ENCODE assay signal across 13 cellular contexts in the genomic region with DNA sequence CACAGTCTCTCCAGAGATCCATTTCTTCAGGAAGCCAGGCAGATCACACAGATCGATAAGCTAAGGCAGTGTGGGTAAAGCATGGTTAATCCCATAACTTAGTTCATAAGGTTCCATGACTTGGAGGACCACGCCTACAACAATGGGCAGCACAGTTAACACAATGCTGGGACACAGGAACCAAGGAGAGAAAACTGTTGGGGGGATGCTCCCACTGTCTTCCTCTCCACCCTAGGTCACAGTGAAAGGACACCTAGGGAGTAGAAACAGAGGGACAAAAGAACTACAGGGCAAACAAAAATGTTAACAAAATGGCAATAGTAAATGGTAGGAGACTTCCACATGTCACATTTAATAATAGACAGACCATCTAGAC. TPM values are rescaled to one million over a fixed set of nuclear protein-coding genes. Genes with fewer than 3 reads are reported as not detected.
DNase-seq lines count a peak whose midpoint lies in the region; ATAC-seq and TF ChIP-seq lines count a peak whose summit lies in the region.
"Had no signal": no experiment of that assay in that cellular context is flagged by ENCODE, and none has a peak within 500 bp of the region (broad histone marks: within the 10 kb centered on the region; RNA-seq: fewer than 3 reads in every experiment).

No MANE protein-coding gene starts in this region.

- no peak overlapping the region for H2AFZ ChIP-seq in GM23248

- no peak overlapping the region for H3K4me3 Mint-ChIP-seq in activated CD8-positive, alpha-beta T cell treated with anti-CD3 and anti-CD28 coated beads for 36 hours
- no peak overlapping the region for H3K4me3 Mint-ChIP-seq in activated CD8-positive, alpha-beta T cell treated with anti-CD3 and anti-CD28 coated beads, Interleukin-2, amount 10 ng/mL, durations not matched to agents 7 days and 5 days
- H3K4me3 Mint-ChIP-seq: IgD-negative memory B cell had no signal

- peaks cover 12% of the 10 kb centered on the region for H3K9me3 Mint-ChIP-seq in activated CD8-positive, alpha-beta T cell treated with anti-CD3 and anti-CD28 coated beads for 36 hours
- peaks cover 26% of the 10 kb centered on the region for H3K9me3 Mint-ChIP-seq in activated CD8-positive, alpha-beta T cell treated with anti-CD3 and anti-CD28 coated beads, Interleukin-2, amount 10 ng/mL, durations not matched to agents 7 days and 5 days (ENCODE audit: insufficient read depth)

- ATAC-seq in activated CD8-positive, alpha-beta T cell treated with anti-CD3 and anti-CD28 coated beads for 36 hours: no peak
- ATAC-seq in activated CD8-positive, alpha-beta T cell treated with anti-CD3 and anti-CD28 coated beads, Interleukin-2, amount 10 ng/mL, durations not matched to agents 7 days and 5 days: no peak
- ATAC-seq in Panc1: 0 out of 2 replicates have a peak, but pooled peaks have one; percentile 9

- H3K4me2 ChIP-seq in GM23248 (ENCODE audit: unreplicated experiment): no peak overlapping the region
- H3K4me2 ChIP-seq: BLaER1 had no signal

- H3K9ac ChIP-seq in GM23248: no peak overlapping the region
- H3K9ac ChIP-seq: BLaER1 had no signal

- H3K27ac ChIP-seq in HEK293 (ENCODE audit: extremely low read depth, low read depth, low read length) (no peak overlapping the region), Panc1 (ENCODE audit: low read length) (no peak overlapping the region), GM23248 (no peak overlapping the region)
- H3K27ac ChIP-seq: BLaER1 had no signal

- POLR2A ChIA-PET in activated CD8-positive, alpha-beta T cell treated with anti-CD3 and anti-CD28 coated beads for 36 hours (lab: Charles Lee): no interaction called here
- POLR2A ChIA-PET in activated CD8-positive, alpha-beta T cell treated with anti-CD3 and anti-CD28 coated beads, Interleukin-2, amount 10 ng/mL, durations not matched to agents 7 days and 5 days (lab: Charles Lee): no interaction called here
- POLR2A ChIA-PET in HEK293 (lab: Yijun Ruan, JAX) (interaction anchor here (1.3 kb wide), 1 partner anchor 36 kb away, joined by 4 read pairs; the partner anchor contains the start of gene ZNF302), Panc1 (lab: Charles Lee) (interaction anchor here (0.9 kb wide), 1 partner anchor 516 kb away, joined by 3 read pairs; no protein-coding TSS in a partner anchor)

- no peak overlapping the region for H3K4me3 ChIP-seq in HEK293 (ENCODE audit: low read depth, low read length)
- no peak overlapping the region for H3K4me3 ChIP-seq in Panc1 (ENCODE audit: low read depth in 2 of 2, low read length in 2 of 2)
- H3K4me3 ChIP-seq in GM23248: no peak overlapping the region
- H3K4me3 ChIP-seq: BLaER1 had no signal

- CTCF ChIA-PET in activated CD8-positive, alpha-beta T cell treated with anti-CD3 and anti-CD28 coated beads for 36 hours (lab: Charles Lee): interaction anchor here (1.0 to 5.8 kb wide), 17 partner anchors 8 to 210 kb away, joined by 3 to 78 read pairs (median 4); partner anchors contain the start of gene ZNF181
- CTCF ChIA-PET in activated CD8-positive, alpha-beta T cell treated with anti-CD3 and anti-CD28 coated beads, Interleukin-2, amount 10 ng/mL, durations not matched to agents 7 days and 5 days (lab: Charles Lee): interaction anchor here (1.0 to 6.8 kb wide), 3 partner anchors 17 to 73 kb away, joined by 3 to 60 read pairs (median 4); no protein-coding TSS in a partner anchor
- CTCF ChIA-PET in HEK293 (lab: Yijun Ruan, JAX): interaction anchor here (0.5 to 6.9 kb wide), 39 partner anchors 8 to 1297 kb away, joined by 3 to 163 read pairs (median 6); partner anchors contain the start of genes ZNF181, ZNF30 and ZNF302
- CTCF ChIA-PET in Panc1 (lab: Charles Lee): interaction anchor here (1.5 to 2.3 kb wide), 2 partner anchors 73 to 213 kb away, joined by 3 to 10 read pairs; no protein-coding TSS in a partner anchor

- intact Hi-C loops in activated CD8-positive, alpha-beta T cell treated with anti-CD3 and anti-CD28 coated beads for 36 hours (cut with micrococcal nuclease): no loop called here
- intact Hi-C loops in Panc1 (cut with micrococcal nuclease; ENCODE audit: unreplicated experiment): loop anchor here (2.0 kb wide), 2 partner anchors 156 to 212 kb away; no protein-coding TSS in a partner anchor

- peaks cover 19% of the 10 kb centered on the region for H3K27me3 Mint-ChIP-seq in activated CD8-positive, alpha-beta T cell treated with anti-CD3 and anti-CD28 coated beads for 36 hours
- peaks cover 11% of the 10 kb centered on the region for H3K27me3 Mint-ChIP-seq in activated CD8-positive, alpha-beta T cell treated with anti-CD3 and anti-CD28 coated beads, Interleukin-2, amount 10 ng/mL, durations not matched to agents 7 days and 5 days (ENCODE audit: low read depth)

- H3K36me3 ChIP-seq in HEK293 (ENCODE audit: control insufficient read depth in 2 of 2, insufficient read depth in 1 of 2, low read length in 2 of 2) (0 out of 3 replicates have a peak, but pooled peaks cover 0 to 5% of the 10 kb centered on the region in 2 experiments), Panc1 (ENCODE audit: control insufficient read depth, insufficient read depth, low read length) (no peaks in the 10 kb centered on the region), GM23248 (ENCODE audit: low read depth) (no peaks in the 10 kb centered on the region)
- H3K36me3 ChIP-seq: BLaER1 had no signal

- no peaks in the 10 kb centered on the region for H3K9me2 ChIP-seq in GM23248 (ENCODE audit: insufficient read depth)

- no peak for TF ChIP-seq CTCF in activated CD8-positive, alpha-beta T cell treated with anti-CD3 and anti-CD28 coated beads for 36 hours (IDR thresholded peaks at IDR 0.05)
- TF ChIP-seq CTCF in HEK293 (tag by site-specific recombination; IDR thresholded peaks at IDR 0.05) (no peak), Panc1 (IDR thresholded peaks at IDR 0.05) (no peak)

- H3K79me2 ChIP-seq in GM23248 (ENCODE audit: insufficient read depth): no peaks in the 10 kb centered on the region

- H3K9me3 ChIP-seq in HEK293 (ENCODE audit: control insufficient read depth, insufficient read depth, low read depth, low read length): peaks cover 33% of the 10 kb centered on the region
- no peaks in the 10 kb centered on the region for H3K9me3 ChIP-seq in Panc1 (ENCODE audit: control insufficient read depth, insufficient read depth, low read depth, low read length)
- H3K9me3 ChIP-seq in GM23248 (ENCODE audit: low read depth): no peaks in the 10 kb centered on the region

- no TSS peak for BruUV-seq in Panc1 (replicated peaks; lab: Mats Ljungman, UMichigan)

- peak; percentile 18 for DNase-seq in activated CD8-positive, alpha-beta T cell treated with anti-CD3 and anti-CD28 coated beads for 36 hours
- DNase-seq in activated CD8-positive, alpha-beta T cell treated with anti-CD3 and anti-CD28 coated beads, Interleukin-2, amount 10 ng/mL, durations not matched to agents 7 days and 5 days: no peak
- DNase-seq in Panc1 (ENCODE audit: low read depth, low spot score) (no peak), left kidney (ENCODE audit: low read depth, low spot score) (peak; percentile 7), COR-L47 (lab: John Stamatoyannopoulos, UW) (no peak), Kasumi-1 (lab: John Stamatoyannopoulos, UW) (no peak), GM23248 (no peak)
- DNase-seq: 8988T had no signal

- no peaks in the 10 kb centered on the region for H3K4me1 ChIP-seq in HEK293 (ENCODE audit: control insufficient read depth, insufficient read depth, low read length)
- H3K4me1 ChIP-seq in Panc1 (ENCODE audit: control insufficient read depth, insufficient read depth, low read length): no peaks in the 10 kb centered on the region
- H3K4me1 ChIP-seq in GM23248 (ENCODE audit: insufficient read depth): no peaks in the 10 kb centered on the region
- H3K4me1 ChIP-seq: BLaER1 had no signal

- H3F3A ChIP-seq in GM23248 (ENCODE audit: insufficient read depth): no peaks in the 10 kb centered on the region

- H3K27ac Mint-ChIP-seq in activated CD8-positive, alpha-beta T cell treated with anti-CD3 and anti-CD28 coated beads for 36 hours: no peak overlapping the region
- H3K27ac Mint-ChIP-seq in activated CD8-positive, alpha-beta T cell treated with anti-CD3 and anti-CD28 coated beads, Interleukin-2, amount 10 ng/mL, durations not matched to agents 7 days and 5 days: no peak overlapping the region

- H3K4me1 Mint-ChIP-seq in activated CD8-positive, alpha-beta T cell treated with anti-CD3 and anti-CD28 coated beads for 36 hours (ENCODE audit: low read depth): peaks cover 2% of the 10 kb centered on the region
- H3K4me1 Mint-ChIP-seq in activated CD8-positive, alpha-beta T cell treated with anti-CD3 and anti-CD28 coated beads, Interleukin-2, amount 10 ng/mL, durations not matched to agents 7 days and 5 days (ENCODE audit: low read depth): no peaks in the 10 kb centered on the region

- H3K27me3 ChIP-seq in Panc1 (ENCODE audit: control insufficient read depth, insufficient read depth, low read length): peaks cover 22% of the 10 kb centered on the region
- no peaks in the 10 kb centered on the region for H3K27me3 ChIP-seq in GM23248 (replicated peaks; ENCODE audit: insufficient read depth)
- H3K27me3 ChIP-seq: BLaER1 had no signal

- in situ Hi-C loops in Panc1 (cut with HindIII; ENCODE audit: low pct_unique_long_range_greater_than_20kb, low sequenced_read_pairs) (no loop called here), GM23248 (cut with MboI) (no loop called here)

- peaks cover 11% of the 10 kb centered on the region for H3K36me3 Mint-ChIP-seq in activated CD8-positive, alpha-beta T cell treated with anti-CD3 and anti-CD28 coated beads for 36 hours (ENCODE audit: low read depth)
- H3K36me3 Mint-ChIP-seq in activated CD8-positive, alpha-beta T cell treated with anti-CD3 and anti-CD28 coated beads, Interleukin-2, amount 10 ng/mL, durations not matched to agents 7 days and 5 days (ENCODE audit: low read depth): peaks cover 9% of the 10 kb centered on the region
- H3K36me3 Mint-ChIP-seq: IgD-negative memory B cell had no signal

- 64 to 70% methylated on average over 2 of the region's 2 CpGs for WGBS in GM23248 (ENCODE audit: low coverage in 1 of 2, low lambda C conversion rate in 2 of 2, missing lambda C conversion rate in 2 of 2), 2 experiments

- no peaks in the 10 kb centered on the region for H4K20me1 ChIP-seq in GM23248 (ENCODE audit: insufficient read depth)
- H4K20me1 ChIP-seq: BLaER1 had no signal

RNA-seq across cellular contexts. Expression of gene ZNF181, which starts 20.8 kb away (rescaled TPM):
- 1 to 10 TPM; 2.8 to 5.1 TPM for total RNA-seq in activated CD8-positive, alpha-beta T cell treated with anti-CD3 and anti-CD28 coated beads for 36 hours
- total RNA-seq in activated CD8-positive, alpha-beta T cell treated with anti-CD3 and anti-CD28 coated beads, Interleukin-2, amount 10 ng/mL, durations not matched to agents 7 days and 5 days: 1 to 10 TPM; 3.8 to 4.1 TPM
- total RNA-seq in Panc1 (2021; ENCODE audit: unreplicated experiment): 11.5 TPM
- polyA plus RNA-seq in Panc1 (2012; ENCODE audit: insufficient read length): 5.3 TPM
- total RNA-seq in GM23248 (2014; rRNA removed; shearing (Covaris generic)): 9.4 and 18.6 TPM in 2 replicates
- polyA plus RNA-seq in GM23248 (2016; fragmentation: Nextera tagmentation; extraction: Ambion mirVana): 11.0 and 12.5 TPM in 2 replicates

RNA-seq across cellular contexts. Expression of gene ZNF302, which starts 35.8 kb away (rescaled TPM):
- 10 to 100 TPM; 14.9 to 15.9 TPM for total RNA-seq in activated CD8-positive, alpha-beta T cell treated with anti-CD3 and anti-CD28 coated beads for 36 hours
- 10 to 100 TPM; 18.3 to 19.1 TPM for total RNA-seq in activated CD8-positive, alpha-beta T cell treated with anti-CD3 and anti-CD28 coated beads, Interleukin-2, amount 10 ng/mL, durations not matched to agents 7 days and 5 days
- 26.4 TPM for total RNA-seq in Panc1 (2021; ENCODE audit: unreplicated experiment)
- polyA plus RNA-seq in Panc1 (2012; ENCODE audit: insufficient read length): 11.9 TPM
- total RNA-seq in GM23248 (2014; rRNA removed; shearing (Covaris generic)): 18.4 and 23.9 TPM in 2 replicates
- polyA plus RNA-seq in GM23248 (2016; fragmentation: Nextera tagmentation; extraction: Ambion mirVana): 20.5 and 23.9 TPM in 2 replicates

RNA-seq across cellular contexts. Expression of gene SCGB2B2, which starts 36.3 kb away (rescaled TPM):
- total RNA-seq in activated CD8-positive, alpha-beta T cell treated with anti-CD3 and anti-CD28 coated beads for 36 hours: under 1 TPM; 0.25 to 0.47 TPM
- under 1 TPM; 0.21 to 0.42 TPM for total RNA-seq in activated CD8-positive, alpha-beta T cell treated with anti-CD3 and anti-CD28 coated beads, Interleukin-2, amount 10 ng/mL, durations not matched to agents 7 days and 5 days
- 0.59 TPM for total RNA-seq in Panc1 (2021; ENCODE audit: unreplicated experiment)
- polyA plus RNA-seq in Panc1 (2012; ENCODE audit: insufficient read length): 0.21 TPM
- total RNA-seq in GM23248 (2014; rRNA removed; shearing (Covaris generic)): not detected in 2 replicates
- polyA plus RNA-seq in GM23248 (2016; fragmentation: Nextera tagmentation; extraction: Ambion mirVana): not detected in 2 replicates
- total RNA-seq: H7, HT1080 had no signal
- polyA plus RNA-seq: IgD-negative memory B cell had no signal

RNA-seq across cellular contexts. Expression of gene ZNF599, which starts 59.8 kb away (rescaled TPM):
- 1 to 10 TPM; 3.5 to 5.0 TPM for total RNA-seq in activated CD8-positive, alpha-beta T cell treated with anti-CD3 and anti-CD28 coated beads for 36 hours
- 1 to 10 TPM; 4.9 to 5.0 TPM for total RNA-seq in activated CD8-positive, alpha-beta T cell treated with anti-CD3 and anti-CD28 coated beads, Interleukin-2, amount 10 ng/mL, durations not matched to agents 7 days and 5 days
- total RNA-seq in Panc1 (2021; ENCODE audit: unreplicated experiment): 8.2 TPM
- polyA plus RNA-seq in Panc1 (2012; ENCODE audit: insufficient read length): 6.0 TPM
- 7.6 and 8.1 TPM in 2 replicates for total RNA-seq in GM23248 (2014; rRNA removed; shearing (Covaris generic))
- polyA plus RNA-seq in GM23248 (2016; fragmentation: Nextera tagmentation; extraction: Ambion mirVana): 7.2 and 7.8 TPM in 2 replicates

Comparison
In these comparisons a context has a peak if more than half of its experiments do, and no peak if none do; other contexts are left out.
1. DNase-seq: peak in activated CD8-positive, alpha-beta T cell treated with anti-CD3 and anti-CD28 coated beads for 36 hours (single experiment) and left kidney (single experiment); none in activated CD8-positive, alpha-beta T cell treated with anti-CD3 and anti-CD28 coated beads, Interleukin-2, amount 10 ng/mL, durations not matched to agents 7 days and 5 days (single experiment), Panc1 (single experiment), COR-L47 (single experiment), Kasumi-1 (0 of 2) and GM23248 (single experiment).
2. POLR2A ChIA-PET loops: an anchor here in HEK293 (1.3 kb wide) and Panc1 (0.9 kb wide); none called in activated CD8-positive, alpha-beta T cell treated with anti-CD3 and anti-CD28 coated beads for 36 hours and activated CD8-positive, alpha-beta T cell treated with anti-CD3 and anti-CD28 coated beads, Interleukin-2, amount 10 ng/mL, durations not matched to agents 7 days and 5 days.